Comparison of ENCODE assay signal across 1 cellular context in the genomic region with DNA sequence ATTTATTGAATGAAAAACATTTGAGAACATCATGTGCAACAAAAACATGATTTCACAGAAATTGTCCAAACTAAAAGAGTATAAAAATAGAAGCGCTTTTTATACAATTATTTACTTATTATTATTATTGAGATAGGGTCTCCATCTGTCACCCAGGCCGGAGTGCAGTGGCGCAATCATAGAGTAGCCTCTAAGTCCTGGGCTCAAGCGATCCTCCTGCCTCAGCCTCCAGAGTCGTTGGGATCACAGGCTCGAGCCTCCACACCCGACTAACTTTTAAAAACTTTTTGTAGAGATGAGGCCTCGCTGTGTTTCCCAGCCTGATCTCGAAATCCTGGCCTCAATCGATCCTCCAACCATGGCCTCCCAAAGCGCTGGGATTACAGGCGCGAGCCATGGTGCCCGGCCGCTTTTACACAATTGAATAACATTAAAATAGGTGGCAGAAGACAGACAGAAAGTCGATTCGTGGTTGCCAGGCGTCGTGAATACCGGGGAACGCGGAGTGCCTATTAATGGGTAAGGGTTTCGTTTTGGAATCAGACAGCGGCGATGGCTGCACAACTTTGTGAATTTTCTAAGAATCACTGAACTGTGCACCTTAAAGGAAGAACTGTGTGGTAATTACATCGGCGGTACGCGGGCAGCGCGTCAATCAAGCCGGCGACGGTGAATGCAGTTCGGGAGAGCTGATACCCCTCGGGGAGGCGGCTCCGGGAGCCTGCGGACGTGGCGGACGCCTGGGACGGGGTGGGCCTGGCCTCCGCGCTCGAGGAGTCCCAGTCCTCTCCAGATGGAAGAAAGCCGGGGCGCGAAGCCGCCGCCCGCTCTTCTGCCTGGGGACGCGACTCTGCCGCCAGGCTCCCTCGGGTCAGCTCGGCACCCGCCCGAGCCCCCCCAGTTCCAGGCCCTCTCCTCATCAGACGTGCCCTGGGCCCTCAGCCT.
TF ChIP-seq lines count a peak whose summit lies in the region.

No MANE protein-coding gene starts in this region.

TF ChIP-seq in endothelial cell of umbilical vein, 7 proteins besides CTCF, POLR2A, EP300 and RAD21 (continued from another document):
- TF ChIP-seq EZH2 (IDR thresholded peaks at IDR 0.05; ENCODE audit: borderline replicate concordance, low read depth, low read length, severe bottlenecking) (no peak), POLR2AphosphoS5 (IDR thresholded peaks at IDR 0.05; ENCODE audit: insufficient read depth, low read depth, low read length) (no peak), MYC (IDR thresholded peaks at IDR 0.05; ENCODE audit: low read depth, low read length) (no peak)
